16 cellular contexts compared by ENCODE assay signal in the genomic region with DNA sequence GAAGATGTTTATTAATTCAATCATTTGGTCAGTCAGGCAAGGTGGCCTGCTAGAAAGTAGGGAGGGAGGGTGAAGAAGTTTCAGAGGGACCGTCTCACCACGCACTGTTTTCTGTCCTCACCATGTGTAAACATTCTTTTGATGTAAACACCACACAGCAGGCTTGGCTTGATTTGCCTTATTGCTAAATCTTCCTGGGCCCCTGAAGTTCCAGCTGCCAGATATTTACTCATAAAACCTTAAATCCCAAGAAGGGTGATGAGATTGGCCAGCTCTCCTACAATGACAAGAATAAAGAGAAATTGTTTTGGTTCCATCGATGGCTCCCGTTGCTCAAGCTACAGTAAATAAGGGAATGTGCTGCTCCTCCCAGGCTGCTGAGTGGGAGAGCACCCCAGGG.
"Had no signal": no experiment of that assay in that cellular context is flagged by ENCODE, and none has a peak within 500 bp of the region (broad histone marks: within the 10 kb centered on the region; RNA-seq: fewer than 3 reads in every experiment).

No MANE protein-coding gene starts in this region.

- H3K4me3 Mint-ChIP-seq: activated naive CD8-positive, alpha-beta T cell treated with anti-CD3 and anti-CD28 coated beads for 36 hours; activated T-helper 1 cell treated with anti-CD3 and anti-CD28 coated beads, Interleukin-12 subunit alpha, Interleukin-12 subunit beta, Interleukin-2, Interleukin-4 antibody, amounts not matched to agents 30 ng/mL and 10 ng/mL and 1 ng/mL, durations not matched to agents 14 hours and 24 hours and 36 hours; effector memory CD8-positive, alpha-beta T cell; natural killer cell; stimulated activated naive CD8-positive, alpha-beta T cell treated with anti-CD3 and anti-CD28 coated beads, Interleukin-15, Interleukin-2, amounts not matched to agents 100 ng/mL and 50 ng/mL, for 24 hours had no signal

- ATAC-seq: body of pancreas; effector memory CD8-positive, alpha-beta T cell; natural killer cell had no signal

- H3K4me3 ChIP-seq: body of pancreas, tibial nerve, uterus had no signal

- DNase-seq: activated CD4-positive, alpha-beta T cell treated with anti-CD3 and anti-CD28 coated beads, Interleukin-2, amount 50 U/mL, for 4 hours; activated naive CD4-positive, alpha-beta T cell; activated naive CD8-positive, alpha-beta T cell treated with anti-CD3 and anti-CD28 coated beads for 36 hours; body of pancreas; effector memory CD8-positive, alpha-beta T cell; mesendoderm; natural killer cell; nucleus accumbens; stimulated activated CD4-positive, alpha-beta T cell treated with anti-CD3 and anti-CD28 coated beads, Interleukin-15, amount 100 ng/mL, for 24 hours; stimulated activated CD4-positive, alpha-beta T cell treated with anti-CD3 and anti-CD28 coated beads, Interleukin-2, amount 100 ng/mL, for 48 hours; uterus; WERI-Rb-1 had no signal

- H3K36me3 Mint-ChIP-seq: natural killer cell had no signal

- H3K27ac Mint-ChIP-seq: activated naive CD8-positive, alpha-beta T cell treated with anti-CD3 and anti-CD28 coated beads for 36 hours; activated T-helper 1 cell treated with anti-CD3 and anti-CD28 coated beads, Interleukin-12 subunit alpha, Interleukin-12 subunit beta, Interleukin-2, Interleukin-4 antibody, amounts not matched to agents 30 ng/mL and 10 ng/mL and 1 ng/mL, durations not matched to agents 14 hours and 24 hours and 36 hours; effector memory CD8-positive, alpha-beta T cell; progenitor cell of endocrine pancreas; stimulated activated naive CD8-positive, alpha-beta T cell treated with anti-CD3 and anti-CD28 coated beads, Interleukin-15, Interleukin-2, amounts not matched to agents 100 ng/mL and 50 ng/mL, for 24 hours had no signal
